ENCODE assay signal across 23 cellular contexts in genomic region chr6:167870321-167870720, GRCh38.
"Had no signal": no experiment of that assay in that cellular context is flagged by ENCODE, and none has a peak within 500 bp of the region (broad histone marks: within the 10 kb centered on the region; RNA-seq: fewer than 3 reads in every experiment).

No MANE protein-coding gene starts in this region.

- H3K4me1 ChIP-seq: foreskin keratinocyte, gastroesophageal sphincter, parathyroid adenoma, prostate gland, right atrium auricular region, sigmoid colon, spleen, vagina had no signal

- H3K4me3 Mint-ChIP-seq: effector memory CD8-positive, alpha-beta T cell; memory B cell; naive thymus-derived CD4-positive, alpha-beta T cell; nephron; neural progenitor cell; stimulated activated memory B cell treated with anti-CD40 and anti-IgM and Interleukin-4, amounts not matched to agents 10 μg/mL and 1 μg/mL and 100 μg/mL, for 72 hours had no signal

- H3K4me3 ChIP-seq: gastroesophageal sphincter, heart right ventricle, lung, neural progenitor cell, prostate gland, right atrium auricular region, sigmoid colon, spleen, thoracic aorta, vagina had no signal

- H3K27ac ChIP-seq: foreskin keratinocyte, gastroesophageal sphincter, heart right ventricle, neural progenitor cell, parathyroid adenoma, prostate gland, right atrium auricular region, sigmoid colon, spleen, thoracic aorta, vagina had no signal

- H3K27me3 ChIP-seq: foreskin keratinocyte, gastroesophageal sphincter, heart right ventricle, neural progenitor cell, right atrium auricular region, sigmoid colon, spleen, vagina had no signal

- H3K36me3 ChIP-seq: prostate gland had no signal

- H3K4me1 Mint-ChIP-seq: nephron had no signal

- H3K9me3 Mint-ChIP-seq: effector memory CD8-positive, alpha-beta T cell; memory B cell; naive thymus-derived CD4-positive, alpha-beta T cell; nephron; neural progenitor cell; stimulated activated memory B cell treated with anti-CD40 and anti-IgM and Interleukin-4, amounts not matched to agents 10 μg/mL and 1 μg/mL and 100 μg/mL, for 72 hours had no signal

- H3K27me3 Mint-ChIP-seq: memory B cell; stimulated activated memory B cell treated with anti-CD40 and anti-IgM and Interleukin-4, amounts not matched to agents 10 μg/mL and 1 μg/mL and 100 μg/mL, for 72 hours had no signal

- H3K9ac ChIP-seq: neural progenitor cell, parathyroid adenoma had no signal

- H3K27ac Mint-ChIP-seq: effector memory CD8-positive, alpha-beta T cell; memory B cell; naive thymus-derived CD4-positive, alpha-beta T cell; nephron; neural progenitor cell; stimulated activated memory B cell treated with anti-CD40 and anti-IgM and Interleukin-4, amounts not matched to agents 10 μg/mL and 1 μg/mL and 100 μg/mL, for 72 hours had no signal

- H3K9me3 ChIP-seq: gastroesophageal sphincter, heart right ventricle, prostate gland, right atrium auricular region, sigmoid colon, spleen, thoracic aorta, vagina had no signal

- DNase-seq: cortex of kidney; effector memory CD8-positive, alpha-beta T cell; foreskin keratinocyte; heart right ventricle; hippocampal formation; naive thymus-derived CD4-positive, alpha-beta T cell; sigmoid colon; spleen; stimulated activated CD4-positive, alpha-beta T cell treated with anti-CD3 and anti-CD28 coated beads, Interleukin-4, amount 100 ng/mL, for 4 hours; stimulated activated naive CD8-positive, alpha-beta T cell treated with anti-CD3 and anti-CD28 coated beads, Interleukin-15, Interleukin-2, amounts not matched to agents 100 U/mL and 50 U/mL, for 24 hours; substantia nigra; trophoblast cell had no signal

- ATAC-seq: effector memory CD8-positive, alpha-beta T cell; foreskin keratinocyte; gastroesophageal sphincter; heart right ventricle; naive thymus-derived CD4-positive, alpha-beta T cell; stimulated activated memory B cell treated with anti-CD40 and anti-IgM and Interleukin-4, amounts not matched to agents 10 μg/mL and 1 μg/mL and 100 μg/mL, for 72 hours; stimulated activated naive CD8-positive, alpha-beta T cell treated with anti-CD3 and anti-CD28 coated beads, Interleukin-15, Interleukin-2, amounts not matched to agents 100 U/mL and 50 U/mL, for 24 hours had no signal
